ENCODE assay signal across 25 cellular contexts in genomic region chr12:79945455-79945854, GRCh38. TPM values are rescaled to one million over a fixed set of nuclear protein-coding genes. Genes with fewer than 3 reads are reported as not detected.
DNase-seq lines count a peak whose midpoint lies in the region; ATAC-seq, FAIRE-seq and TF ChIP-seq lines count a peak whose summit lies in the region.
"Had no signal": no experiment of that assay in that cellular context is flagged by ENCODE, and none has a peak within 500 bp of the region (broad histone marks: within the 10 kb centered on the region; RNA-seq: fewer than 3 reads in every experiment).

No MANE protein-coding gene starts in this region.

- H3K9me3 Mint-ChIP-seq in activated CD8-positive, alpha-beta memory T cell treated with anti-CD3 and anti-CD28 coated beads, Interleukin-2, amount 10 ng/mL, durations not matched to agents 7 days and 5 days (ENCODE audit: low read depth) = no peaks in the 10 kb centered on the region
- H3K9me3 Mint-ChIP-seq in immature natural killer cell = peaks cover 0 to 2% (median 0%) of the 10 kb centered on the region in 6 donors
- H3K9me3 Mint-ChIP-seq: CD4-positive, alpha-beta T cell; CD8-positive, alpha-beta memory T cell; GM23338 had no signal

- no peak for TF ChIP-seq POLR2A in H54 (IDR thresholded peaks at IDR 0.05; ENCODE audit: low read depth, low read length)

- no peak overlapping the region for H2AFZ ChIP-seq in hepatocyte
- H2AFZ ChIP-seq: GM23338 had no signal

- DNase-seq in H54 (ENCODE audit: insufficient read length, low spot score) (no peak), NCI-H69 (lab: John Stamatoyannopoulos, UW) (peak; percentile 31), hepatocyte (ENCODE audit: low spot score) (no peak), GOT3 (lab: John Stamatoyannopoulos, UW) (no peak), HuH-7 (ENCODE audit: low spot score) (no peak), immature natural killer cell (no peak)
- DNase-seq in activated CD8-positive, alpha-beta memory T cell treated with anti-CD3 and anti-CD28 coated beads, Interleukin-2, amount 10 ng/mL, durations not matched to agents 7 days and 5 days = no peak
- DNase-seq: CD4-positive, alpha-beta T cell; CD8-positive, alpha-beta memory T cell; DMS 273 treated with DMSO at 0.1 percent for 48 hours; DMS79; EL; GDM1; H7; HCEC 1CT had no signal

- H3K27me3 ChIP-seq in hepatocyte (no peaks in the 10 kb centered on the region), liver (ENCODE audit: control insufficient read depth in 4 of 4, insufficient read depth in 4 of 4, low read length in 3 of 4) (no peaks in the 10 kb centered on the region)
- H3K27me3 ChIP-seq: BLaER1 had no signal

- WGBS in hepatocyte (ENCODE audit: low lambda C conversion rate, missing lambda C conversion rate) = 52% methylated on average over 4 of the region's 4 CpGs
- 33% methylated on average over 4 of the region's 4 CpGs for WGBS in liver

- no peaks in the 10 kb centered on the region for H3K36me3 Mint-ChIP-seq in activated CD8-positive, alpha-beta memory T cell treated with anti-CD3 and anti-CD28 coated beads, Interleukin-2, amount 10 ng/mL, durations not matched to agents 7 days and 5 days
- no peaks in the 10 kb centered on the region for H3K36me3 Mint-ChIP-seq in immature natural killer cell
- H3K36me3 Mint-ChIP-seq: CD14-positive monocyte; CD8-positive, alpha-beta memory T cell had no signal

- CTCF ChIA-PET in activated CD8-positive, alpha-beta memory T cell treated with anti-CD3 and anti-CD28 coated beads, Interleukin-2, amount 10 ng/mL, durations not matched to agents 7 days and 5 days (lab: Charles Lee) = no interaction called here

- no peak overlapping the region for H3K9ac ChIP-seq in liver (ENCODE audit: low read depth in 1 of 2, low read length in 2 of 2)
- H3K9ac ChIP-seq: BLaER1 had no signal

- H3K79me2 ChIP-seq in hepatocyte = no peaks in the 10 kb centered on the region

- H4K20me1 ChIP-seq in hepatocyte (ENCODE audit: insufficient read depth, poor library complexity, severe bottlenecking) = no peaks in the 10 kb centered on the region
- H4K20me1 ChIP-seq: BLaER1 had no signal

- no peak overlapping the region for H3K4me3 ChIP-seq in hepatocyte
- no peak overlapping the region for H3K4me3 ChIP-seq in liver (ENCODE audit: low read depth in 1 of 3, low read length in 3 of 3)
- H3K4me3 ChIP-seq: BLaER1, GM12878, GM23338 had no signal

- no peak overlapping the region for H3K27ac Mint-ChIP-seq in activated CD8-positive, alpha-beta memory T cell treated with anti-CD3 and anti-CD28 coated beads, Interleukin-2, amount 10 ng/mL, durations not matched to agents 7 days and 5 days
- H3K27ac Mint-ChIP-seq in immature natural killer cell = no peak overlapping the region
- H3K27ac Mint-ChIP-seq: B cell; CD14-positive monocyte; CD4-positive, alpha-beta T cell; GM23338 had no signal

- no peaks in the 10 kb centered on the region for H3K9me2 ChIP-seq in hepatocyte (replicated peaks; ENCODE audit: insufficient read depth)

- no peaks in the 10 kb centered on the region for H3K27me3 Mint-ChIP-seq in activated CD8-positive, alpha-beta memory T cell treated with anti-CD3 and anti-CD28 coated beads, Interleukin-2, amount 10 ng/mL, durations not matched to agents 7 days and 5 days
- peaks cover 0 to 3% (median 3%) of the 10 kb centered on the region in 3 donors for H3K27me3 Mint-ChIP-seq in immature natural killer cell (ENCODE audit: low read depth in 3 of 3)
- H3K27me3 Mint-ChIP-seq: CD8-positive, alpha-beta memory T cell had no signal

- no peak for TF ChIP-seq RAD21 in liver (IDR thresholded peaks at IDR 0.05)

- no peaks in the 10 kb centered on the region for H3K9me3 ChIP-seq in hepatocyte (ENCODE audit: low read depth)
- no peaks in the 10 kb centered on the region for H3K9me3 ChIP-seq in liver (ENCODE audit: control insufficient read depth in 4 of 4, low read length in 3 of 4)
- H3K9me3 ChIP-seq: BLaER1 had no signal

- H3K27ac ChIP-seq in hepatocyte (no peak overlapping the region), liver (ENCODE audit: low read depth in 1 of 2, low read length in 2 of 2) (no peak overlapping the region)
- H3K27ac ChIP-seq: 22Rv1, BLaER1 had no signal

- H3K4me1 ChIP-seq in hepatocyte (ENCODE audit: insufficient read depth) (peaks cover 9% of the 10 kb centered on the region), liver (ENCODE audit: control insufficient read depth in 4 of 4, insufficient read depth in 4 of 4, low read length in 3 of 4) (peaks cover 0 to 6% (median 0%) of the 10 kb centered on the region in 4 donors)
- H3K4me1 ChIP-seq: BLaER1 had no signal

- no peaks in the 10 kb centered on the region for H3K36me3 ChIP-seq in hepatocyte (replicated peaks; ENCODE audit: insufficient read depth, low read depth)
- H3K36me3 ChIP-seq in liver (ENCODE audit: control insufficient read depth in 4 of 4, insufficient read depth in 3 of 4, low read depth in 1 of 4, low read length in 3 of 4) = no peaks in the 10 kb centered on the region
- H3K36me3 ChIP-seq: BLaER1 had no signal

- no peak for ATAC-seq in activated CD8-positive, alpha-beta memory T cell treated with anti-CD3 and anti-CD28 coated beads, Interleukin-2, amount 10 ng/mL, durations not matched to agents 7 days and 5 days
- ATAC-seq: GM12878, GM23338 had no signal

- FAIRE-seq in H54 (lab: Jason Lieb, UNC) = peak; percentile 33
- FAIRE-seq: A204.1, D721Med, GM12878, GM19239 had no signal

- peak overlapping the region; percentile 53 for H3K4me2 ChIP-seq in hepatocyte
- H3K4me2 ChIP-seq: BLaER1, GM23338 had no signal

- H3K4me1 Mint-ChIP-seq in activated CD8-positive, alpha-beta memory T cell treated with anti-CD3 and anti-CD28 coated beads, Interleukin-2, amount 10 ng/mL, durations not matched to agents 7 days and 5 days = no peaks in the 10 kb centered on the region
- no peaks in the 10 kb centered on the region for H3K4me1 Mint-ChIP-seq in immature natural killer cell
- H3K4me1 Mint-ChIP-seq: B cell; CD14-positive monocyte; CD8-positive, alpha-beta memory T cell had no signal

- TF ChIP-seq CTCF in hepatocyte (IDR thresholded peaks at IDR 0.05; ENCODE audit: poor library complexity) = no peak
- no peak for TF ChIP-seq CTCF in liver (IDR thresholded peaks at IDR 0.05; ENCODE audit: low read depth, low read length, missing input control)

- no peak overlapping the region for H3K4me3 Mint-ChIP-seq in activated CD8-positive, alpha-beta memory T cell treated with anti-CD3 and anti-CD28 coated beads, Interleukin-2, amount 10 ng/mL, durations not matched to agents 7 days and 5 days
- no peak overlapping the region for H3K4me3 Mint-ChIP-seq in immature natural killer cell
- H3K4me3 Mint-ChIP-seq: B cell; CD14-positive monocyte; CD4-positive, alpha-beta T cell; CD8-positive, alpha-beta memory T cell; GM23338 had no signal

TF ChIP-seq in liver, 16 proteins besides CTCF, POLR2A, EP300 and RAD21:
- peak; percentile 12 for TF ChIP-seq YY1 (IDR thresholded peaks at IDR 0.05)
- no peak for TF ChIP-seq GABPA (IDR thresholded peaks at IDR 0.05 in 1 of 2, conservative IDR thresholded peaks at IDR 0.05 in 1 of 2)

RNA-seq across cellular contexts. Expression of gene PPP1R12A, which starts 10.6 kb away (rescaled TPM):
- total RNA-seq in hepatocyte (59.9 and 71.7 TPM in 2 replicates), liver (10 to 100 TPM; 38.2 to 41.6 TPM)
- polyA plus RNA-seq in hepatocyte (74.0 and 84.6 TPM in 2 replicates), liver (10 to 100 TPM in 1 of 2 donors, 1 to 10 TPM in 1; 5.1 to 17.4 TPM), immature natural killer cell (100 to 1,000 TPM in 2 of 3 donors, 10 to 100 TPM in 1; 81.1 to 158 (median 103) TPM)
- 100 to 1,000 TPM; 104 to 108 TPM for total RNA-seq in activated CD8-positive, alpha-beta memory T cell treated with anti-CD3 and anti-CD28 coated beads, Interleukin-2, amount 10 ng/mL, durations not matched to agents 7 days and 5 days
